Comparison of ENCODE assay signal across 21 cellular contexts in the genomic region with DNA sequence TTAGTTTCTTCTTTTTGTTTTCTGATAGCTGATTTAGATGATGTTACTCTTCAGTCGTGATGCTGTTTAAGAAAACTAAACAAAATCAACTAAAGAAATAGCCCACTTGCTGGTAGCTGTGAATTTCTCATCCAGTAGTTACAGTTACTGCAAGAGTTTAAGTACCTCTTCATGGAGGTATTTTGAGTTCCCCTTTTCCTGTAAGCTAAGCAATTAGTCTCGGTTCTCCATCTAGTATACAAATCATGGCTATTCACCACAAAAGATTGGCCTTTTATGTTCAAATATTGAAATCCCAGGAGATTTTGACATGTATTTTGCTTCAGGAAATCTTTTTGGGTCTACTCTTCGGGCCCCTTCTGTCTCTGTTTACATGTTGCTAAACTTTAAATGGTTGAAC. TPM values are rescaled to one million over a fixed set of nuclear protein-coding genes. Genes with fewer than 3 reads are reported as not detected.
"Had no signal": no experiment of that assay in that cellular context is flagged by ENCODE, and none has a peak within 500 bp of the region (broad histone marks: within the 10 kb centered on the region; RNA-seq: fewer than 3 reads in every experiment).

No MANE protein-coding gene starts in this region.

- ATAC-seq: activated CD4-positive, CD25-positive, alpha-beta regulatory T cell treated with anti-CD3 and anti-CD28 coated beads, Interleukin-2, amount 50 U/mL, for 24 hours; activated CD8-positive, alpha-beta T cell treated with anti-CD3 and anti-CD28 coated beads, Interleukin-2, amount 10 ng/mL, durations not matched to agents 7 days and 5 days; PC-3 had no signal

- H3K27me3 ChIP-seq: breast epithelium had no signal

- H3K27ac Mint-ChIP-seq: activated CD8-positive, alpha-beta T cell treated with anti-CD3 and anti-CD28 coated beads, Interleukin-2, amount 10 ng/mL, durations not matched to agents 7 days and 5 days; activated naive CD4-positive, alpha-beta T cell treated with anti-CD3 and anti-CD28 coated beads, Interleukin-2, amount 50 U/mL, for 24 hours; T-helper 1 cell treated with Interleukin-12 subunit alpha and Interleukin-12 subunit beta and Interleukin-4 antibody, amounts not matched to agents 30 μg/mL and 1 μg/mL, for 36 hours had no signal

- H3K36me3 ChIP-seq: breast epithelium had no signal

- H3K9me3 ChIP-seq: breast epithelium had no signal

- H3K9me3 Mint-ChIP-seq: activated naive CD4-positive, alpha-beta T cell treated with anti-CD3 and anti-CD28 coated beads, Interleukin-2, amount 50 U/mL, for 24 hours; T-helper 1 cell treated with Interleukin-12 subunit alpha and Interleukin-12 subunit beta and Interleukin-4 antibody, amounts not matched to agents 30 μg/mL and 1 μg/mL, for 36 hours had no signal

- H3K4me3 ChIP-seq: breast epithelium had no signal

- H3K36me3 Mint-ChIP-seq: activated naive CD4-positive, alpha-beta T cell treated with anti-CD3 and anti-CD28 coated beads, Interleukin-2, amount 50 U/mL, for 24 hours had no signal

- H3K27ac ChIP-seq: breast epithelium had no signal

- DNase-seq: activated CD4-positive, alpha-beta T cell treated with anti-CD3 and anti-CD28 coated beads for 48 hours; activated CD4-positive, alpha-beta T cell treated with anti-CD3 and anti-CD28 coated beads, Interleukin-2, amount 50 U/mL, for 4 hours; activated CD8-positive, alpha-beta memory T cell treated with anti-CD3 and anti-CD28 coated beads, Interleukin-2, amount 50 U/mL, for 48 hours; activated CD8-positive, alpha-beta T cell treated with anti-CD3 and anti-CD28 coated beads, Interleukin-2, amount 10 ng/mL, durations not matched to agents 7 days and 5 days; activated T-cell treated with anti-CD3 and anti-CD28 coated beads, Interleukin-2, amount 50 U/mL, for 1 hour; aorta; caudate nucleus; KG1; NCI-H1048; NCI-H146; NCI-H187 treated with DMSO at 0.1 percent for 48 hours; NCI-H345; NCI-H510A; NCI-H526 treated with DMSO at 0.1 percent for 48 hours; PC-3; SHP77 had no signal

- H3K4me3 Mint-ChIP-seq: activated CD8-positive, alpha-beta T cell treated with anti-CD3 and anti-CD28 coated beads, Interleukin-2, amount 10 ng/mL, durations not matched to agents 7 days and 5 days; activated naive CD4-positive, alpha-beta T cell treated with anti-CD3 and anti-CD28 coated beads, Interleukin-2, amount 50 U/mL, for 24 hours; T-helper 1 cell treated with Interleukin-12 subunit alpha and Interleukin-12 subunit beta and Interleukin-4 antibody, amounts not matched to agents 30 μg/mL and 1 μg/mL, for 36 hours had no signal

RNA-seq across cellular contexts. Expression of a gene that starts 31.1 kb away (rescaled TPM):
- total RNA-seq: MCF 10A, PC-3 had no signal
